8 cellular contexts compared by ENCODE assay signal in genomic region chr11:78045851-78046485, GRCh38. TPM values are rescaled to one million over a fixed set of nuclear protein-coding genes. Genes with fewer than 3 reads are reported as not detected.
A peak's percentile ranks its signal among the peaks of the same experiment; 100 is the strongest.
DNase-seq lines count a peak whose midpoint lies in the region; ATAC-seq and TF ChIP-seq lines count a peak whose summit lies in the region.

No MANE protein-coding gene starts in this region.

- H3K36me3 Mint-ChIP-seq in dendritic cell treated with granulocyte-macrophage colony-stimulating factor and Interleukin-4, amounts not matched to agents 40 ng/mL and 50 ng/mL, for 4 days (ENCODE audit: low read depth): no peaks in the 10 kb centered on the region

- no peaks in the 10 kb centered on the region for H3K27me3 ChIP-seq in right lobe of liver

- no peaks in the 10 kb centered on the region for H3K9me3 Mint-ChIP-seq in dendritic cell treated with granulocyte-macrophage colony-stimulating factor and Interleukin-4, amounts not matched to agents 40 ng/mL and 50 ng/mL, for 4 days

- H3K9me3 ChIP-seq in right lobe of liver: no peaks in the 10 kb centered on the region

- ATAC-seq in HG03139 (IDR thresholded peaks at IDR 0.05; ENCODE audit: unreplicated experiment): peak; percentile 56
- ATAC-seq in right lobe of liver: peak; percentile 88 to 98 (median 95)
- no peak for ATAC-seq in HG03565 (IDR thresholded peaks at IDR 0.05; ENCODE audit: unreplicated experiment)

- TF ChIP-seq CTCF in GM10266 (IDR thresholded peaks at IDR 0.05; ENCODE audit: control insufficient read depth, insufficient read depth, low read depth, missing control alignments) (peak; percentile 99), right lobe of liver (IDR thresholded peaks at IDR 0.05) (peak; percentile 97 to 100 (median 99))

- no peaks in the 10 kb centered on the region for H3K36me3 ChIP-seq in right lobe of liver

- H3K27ac ChIP-seq in right lobe of liver: peak overlapping the region in 2 of 3 donors; percentile 21 to 63

- 2% methylated on average over 9 of the region's 28 CpGs for WGBS in right lobe of liver (ENCODE audit: insufficient coverage, low coverage, low lambda C conversion rate, missing lambda C conversion rate)

- peaks cover 0 to 20% (median 4%) of the 10 kb centered on the region in 4 donors for H3K4me1 ChIP-seq in right lobe of liver

- DNase-seq in GM10266 (ENCODE audit: extremely low spot score) (peak; percentile 85), NCI-H446 (lab: John Stamatoyannopoulos, UW) (peak; percentile 73 to 91), right lobe of liver (peak; percentile 87 to 89 (median 87))
- peak; percentile 64 to 66 for DNase-seq in activated CD4-positive, alpha-beta T cell treated with anti-CD3 and anti-CD28 coated beads, Interleukin-2, amount 50 U/mL, for 4 hours
- DNase-seq in stimulated activated CD4-positive, alpha-beta T cell treated with anti-CD3 and anti-CD28 coated beads, Interleukin-4, amount 100 ng/mL, for 48 hours (ENCODE audit: low read depth in 2 of 2): peak; percentile 67 to 78

- H3K27ac Mint-ChIP-seq in dendritic cell treated with granulocyte-macrophage colony-stimulating factor and Interleukin-4, amounts not matched to agents 40 ng/mL and 50 ng/mL, for 4 days: no peak overlapping the region

- peaks cover 16% of the 10 kb centered on the region for H3K4me1 Mint-ChIP-seq in dendritic cell treated with granulocyte-macrophage colony-stimulating factor and Interleukin-4, amounts not matched to agents 40 ng/mL and 50 ng/mL, for 4 days (ENCODE audit: low read depth)

- H3K27me3 Mint-ChIP-seq in dendritic cell treated with granulocyte-macrophage colony-stimulating factor and Interleukin-4, amounts not matched to agents 40 ng/mL and 50 ng/mL, for 4 days: peaks cover 10% of the 10 kb centered on the region

- peak overlapping the region; percentile 16 to 57 (median 56) for H3K4me3 ChIP-seq in right lobe of liver

- intact Hi-C loops in dendritic cell treated with granulocyte-macrophage colony-stimulating factor and Interleukin-4, amounts not matched to agents 40 ng/mL and 50 ng/mL, for 4 days (cut with micrococcal nuclease): no loop called here
- intact Hi-C loops in right lobe of liver (cut with DNase I): no loop called here

- H3K4me3 Mint-ChIP-seq in dendritic cell treated with granulocyte-macrophage colony-stimulating factor and Interleukin-4, amounts not matched to agents 40 ng/mL and 50 ng/mL, for 4 days: peak overlapping the region; percentile 60

- TF ChIP-seq POLR2A in right lobe of liver (IDR thresholded peaks at IDR 0.05): peak; percentile 44

RNA-seq across cellular contexts. Expression of gene THRSP, which starts 17.7 kb away (rescaled TPM):
- total RNA-seq in right lobe of liver: 10 to 100 TPM in 4 of 6 experiments, 1 to 10 TPM in 2; 3.0 to 92.0 (median 40.1) TPM

RNA-seq across cellular contexts. Expression of gene KCTD14, which starts 22.9 kb away (rescaled TPM):
- 10 to 100 TPM in 1 of 6 experiments, 1 to 10 TPM in 5; 4.8 to 12.1 (median 6.3) TPM for total RNA-seq in right lobe of liver

RNA-seq across cellular contexts. Expression of gene NDUFC2, which starts 33.7 kb away (rescaled TPM):
- total RNA-seq in right lobe of liver: 100 to 1,000 TPM; 105 to 265 (median 183) TPM

RNA-seq across cellular contexts. Expression of gene INTS4, which starts 51.5 kb away (rescaled TPM):
- 10 to 100 TPM in 5 of 6 experiments, 1 to 10 TPM in 1; 8.3 to 19.0 (median 14.7) TPM for total RNA-seq in right lobe of liver
